In genomic region chr16:27434141-27435051, GRCh38 we compare ENCODE assay signal across 18 cellular contexts. TPM values are rescaled to one million over a fixed set of nuclear protein-coding genes. Genes with fewer than 3 reads are reported as not detected.
DNase-seq lines count a peak whose midpoint lies in the region; ATAC-seq and TF ChIP-seq lines count a peak whose summit lies in the region.
"Had no signal": no experiment of that assay in that cellular context is flagged by ENCODE, and none has a peak within 500 bp of the region (broad histone marks: within the 10 kb centered on the region; RNA-seq: fewer than 3 reads in every experiment).

No MANE protein-coding gene starts in this region.

- H3K9me3 Mint-ChIP-seq in activated naive CD4-positive, alpha-beta T cell treated with anti-CD3 and anti-CD28 coated beads, Interleukin-2, amount 50 U/mL, for 24 hours: no peaks in the 10 kb centered on the region
- H3K9me3 Mint-ChIP-seq in activated naive CD8-positive, alpha-beta T cell (ENCODE audit: low read depth): no peaks in the 10 kb centered on the region
- H3K9me3 Mint-ChIP-seq in naive thymus-derived CD4-positive, alpha-beta T cell: no peaks in the 10 kb centered on the region
- H3K9me3 Mint-ChIP-seq: neural progenitor cell had no signal

- ATAC-seq in naive thymus-derived CD4-positive, alpha-beta T cell: no peak
- ATAC-seq in HG03469 (IDR thresholded peaks at IDR 0.05; ENCODE audit: unreplicated experiment) (no peak), HG03521 (IDR thresholded peaks at IDR 0.05; ENCODE audit: unreplicated experiment) (no peak)
- ATAC-seq: activated CD4-positive, CD25-positive, alpha-beta regulatory T cell treated with anti-CD3 and anti-CD28 coated beads, Interleukin-2, amount 50 U/mL, for 24 hours; HCT116; left ventricle myocardium superior had no signal

- no peak for TF ChIP-seq POLR2A in vagina (IDR thresholded peaks at IDR 0.05)

- no peak overlapping the region for H3K4me3 Mint-ChIP-seq in activated naive CD4-positive, alpha-beta T cell treated with anti-CD3 and anti-CD28 coated beads, Interleukin-2, amount 50 U/mL, for 24 hours
- no peak overlapping the region for H3K4me3 Mint-ChIP-seq in activated naive CD8-positive, alpha-beta T cell
- no peak overlapping the region for H3K4me3 Mint-ChIP-seq in naive thymus-derived CD4-positive, alpha-beta T cell
- H3K4me3 Mint-ChIP-seq: neural progenitor cell had no signal

- intact Hi-C loops in naive thymus-derived CD4-positive, alpha-beta T cell (cut with micrococcal nuclease): no loop called here
- intact Hi-C loops in vagina (cut with DNase I): no loop called here

- POLR2A ChIA-PET in naive thymus-derived CD4-positive, alpha-beta T cell (lab: Charles Lee): interaction anchor here (0.8 to 3.4 kb wide), 3 partner anchors 13 to 61 kb away, joined by 3 to 12 read pairs (median 5); no protein-coding TSS in a partner anchor

- peaks cover 29% of the 10 kb centered on the region for H3K4me1 Mint-ChIP-seq in activated naive CD4-positive, alpha-beta T cell treated with anti-CD3 and anti-CD28 coated beads, Interleukin-2, amount 50 U/mL, for 24 hours
- peaks cover 27% of the 10 kb centered on the region for H3K4me1 Mint-ChIP-seq in activated naive CD8-positive, alpha-beta T cell (ENCODE audit: low read depth)
- peaks cover 22 to 44% (median 36%) of the 10 kb centered on the region in 7 donors for H3K4me1 Mint-ChIP-seq in naive thymus-derived CD4-positive, alpha-beta T cell

- no peak overlapping the region for H3K4me3 ChIP-seq in naive thymus-derived CD4-positive, alpha-beta T cell (ENCODE audit: low read length)
- no peak overlapping the region for H3K4me3 ChIP-seq in vagina
- H3K4me3 ChIP-seq: neural progenitor cell had no signal

- peak overlapping the region; percentile 23 for H3K27ac Mint-ChIP-seq in activated naive CD4-positive, alpha-beta T cell treated with anti-CD3 and anti-CD28 coated beads, Interleukin-2, amount 50 U/mL, for 24 hours
- H3K27ac Mint-ChIP-seq in activated naive CD8-positive, alpha-beta T cell: peak overlapping the region; percentile 89
- peak overlapping the region in 8 of 9 donors; percentile 46 to 90 (median 80) for H3K27ac Mint-ChIP-seq in naive thymus-derived CD4-positive, alpha-beta T cell
- H3K27ac Mint-ChIP-seq: neural progenitor cell had no signal

- no peak for TF ChIP-seq CTCF in vagina (IDR thresholded peaks at IDR 0.05)

- CTCF ChIA-PET in naive thymus-derived CD4-positive, alpha-beta T cell (lab: Charles Lee): no interaction called here

- no peak for DNase-seq in activated naive CD4-positive, alpha-beta T cell (lab: John Stamatoyannopoulos, UW)
- peak in 1 of 9 donors; percentile 19 for DNase-seq in naive thymus-derived CD4-positive, alpha-beta T cell
- DNase-seq in vagina (ENCODE audit: extremely low spot score in 2 of 2): peak; percentile 52 to 93
- no peak for DNase-seq in GM19238 (ENCODE audit: insufficient read length, low spot score)
- DNase-seq: Karpas-422, left ventricle myocardium superior, NCI-H1436, NCI-H524, SW 1271 had no signal

- H3K9me3 ChIP-seq in naive thymus-derived CD4-positive, alpha-beta T cell (ENCODE audit: control insufficient read depth in 2 of 3, low read length in 3 of 3): no peaks in the 10 kb centered on the region
- no peaks in the 10 kb centered on the region for H3K9me3 ChIP-seq in vagina

- H3K27me3 Mint-ChIP-seq in activated naive CD4-positive, alpha-beta T cell treated with anti-CD3 and anti-CD28 coated beads, Interleukin-2, amount 50 U/mL, for 24 hours: no peaks in the 10 kb centered on the region
- no peaks in the 10 kb centered on the region for H3K27me3 Mint-ChIP-seq in activated naive CD8-positive, alpha-beta T cell
- no peaks in the 10 kb centered on the region for H3K27me3 Mint-ChIP-seq in naive thymus-derived CD4-positive, alpha-beta T cell

- no peaks in the 10 kb centered on the region for H3K27me3 ChIP-seq in naive thymus-derived CD4-positive, alpha-beta T cell (ENCODE audit: control insufficient read depth in 2 of 2, insufficient read depth in 2 of 2, low read length in 2 of 2)
- no peaks in the 10 kb centered on the region for H3K27me3 ChIP-seq in vagina
- H3K27me3 ChIP-seq: neural progenitor cell had no signal

- H3K36me3 ChIP-seq in naive thymus-derived CD4-positive, alpha-beta T cell (ENCODE audit: control insufficient read depth in 2 of 3, insufficient read depth in 3 of 3, low read length in 3 of 3): peaks cover 22 to 94% (median 39%) of the 10 kb centered on the region in 3 experiments
- H3K36me3 ChIP-seq in vagina: no peaks in the 10 kb centered on the region
- H3K36me3 ChIP-seq: neural progenitor cell had no signal

- H3K36me3 Mint-ChIP-seq in activated naive CD4-positive, alpha-beta T cell treated with anti-CD3 and anti-CD28 coated beads, Interleukin-2, amount 50 U/mL, for 24 hours: peaks cover 26% of the 10 kb centered on the region
- peaks cover 8% of the 10 kb centered on the region for H3K36me3 Mint-ChIP-seq in activated naive CD8-positive, alpha-beta T cell
- peaks cover 10 to 60% (median 31%) of the 10 kb centered on the region in 5 donors for H3K36me3 Mint-ChIP-seq in naive thymus-derived CD4-positive, alpha-beta T cell
- H3K36me3 Mint-ChIP-seq: neural progenitor cell had no signal

- H3K4me1 ChIP-seq in naive thymus-derived CD4-positive, alpha-beta T cell (ENCODE audit: control insufficient read depth in 2 of 2, insufficient read depth in 2 of 2, low read length in 2 of 2): peaks cover 0 to 4% of the 10 kb centered on the region in 2 donors
- H3K4me1 ChIP-seq in vagina: no peaks in the 10 kb centered on the region
- H3K4me1 ChIP-seq: neural progenitor cell had no signal

- no peak overlapping the region for H3K27ac ChIP-seq in naive thymus-derived CD4-positive, alpha-beta T cell (ENCODE audit: low read depth, low read length)
- H3K27ac ChIP-seq in vagina: no peak overlapping the region
- H3K27ac ChIP-seq: HL-60, neural progenitor cell had no signal

RNA-seq across cellular contexts. Expression of gene IL21R, which starts 32.4 kb away (rescaled TPM):
- 10 to 100 TPM; 24.6 to 40.9 (median 31.4) TPM for total RNA-seq in naive thymus-derived CD4-positive, alpha-beta T cell
- polyA plus RNA-seq in naive thymus-derived CD4-positive, alpha-beta T cell: 10 to 100 TPM; 37.1 to 52.1 TPM
- 0.98 TPM for total RNA-seq in vagina
- total RNA-seq: epithelial cell of proximal tubule had no signal

Comparison
In these comparisons a context has a peak if more than half of its experiments do, and no peak if none do; other contexts are left out.
1. H3K27ac Mint-ChIP-seq: peak in every context shown above with its lines; median percentile 89 in activated naive CD8-positive, alpha-beta T cell; 80 in naive thymus-derived CD4-positive, alpha-beta T cell; 23 in activated naive CD4-positive, alpha-beta T cell treated with anti-CD3 and anti-CD28 coated beads, Interleukin-2, amount 50 U/mL, for 24 hours.
2. DNase-seq: peak in vagina (2 of 2); none in activated naive CD4-positive, alpha-beta T cell (0 of 4) and GM19238 (single experiment).
3. RNA of gene IL21R, which starts 32.4 kb away (total RNA-seq): 24.6 to 40.9 TPM in naive thymus-derived CD4-positive, alpha-beta T cell; 0.98 TPM in vagina (single experiment); every median in the first group is over 10 times any median in the second.